Comparison of ENCODE assay signal across 8 cellular contexts in the genomic region with DNA sequence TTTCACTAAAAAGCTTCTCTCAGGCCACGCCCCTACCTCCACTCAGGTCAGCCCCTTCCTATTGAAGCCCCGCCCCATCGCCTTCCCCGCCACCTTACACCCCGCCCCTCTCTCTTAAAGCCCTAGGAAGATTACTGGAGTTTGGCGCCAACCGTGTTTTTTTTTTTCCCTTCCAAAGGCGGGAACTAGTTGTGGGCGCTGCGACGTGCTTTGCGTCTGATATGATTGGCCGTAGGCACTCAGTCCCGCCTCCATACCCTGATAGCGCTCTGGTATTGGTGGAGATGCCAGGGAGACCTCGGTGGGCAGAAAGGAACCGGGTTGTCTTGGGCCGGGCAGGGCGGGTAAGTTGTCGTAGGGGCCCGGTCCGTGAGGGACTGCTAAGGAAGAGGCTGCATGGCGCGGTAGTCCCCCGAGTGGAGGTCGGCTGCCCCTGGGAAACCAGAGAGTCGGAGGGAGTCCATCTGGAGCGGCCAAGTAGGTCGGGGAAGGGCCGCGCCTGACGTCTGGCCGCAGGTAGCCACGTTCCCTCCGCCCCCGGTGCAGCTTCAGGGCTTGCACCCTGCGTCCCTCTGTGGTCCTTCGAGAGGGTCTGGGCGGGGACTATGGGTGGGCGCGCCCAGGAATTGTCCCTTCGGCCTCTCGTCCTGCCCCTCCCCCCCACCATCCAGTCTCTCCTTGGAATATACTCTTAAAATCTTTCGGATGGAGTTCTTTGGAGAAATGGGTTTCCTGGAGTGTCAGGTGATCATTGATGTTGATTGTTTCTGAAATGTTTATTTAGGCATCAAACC. TPM values are rescaled to one million over a fixed set of nuclear protein-coding genes. Genes with fewer than 3 reads are reported as not detected.
DNase-seq lines count a peak whose midpoint lies in the region; ATAC-seq and TF ChIP-seq lines count a peak whose summit lies in the region.

TSS of gene CASP8AP2 (plus strand) at position 290 of the 794 bp plus-strand sequence.

- DNase-seq in GM12865 (ENCODE audit: low read depth) (peak; percentile 99), NCI-H1417 treated with DMSO at 0.1 percent for 48 hours (lab: John Stamatoyannopoulos, UW) (peak; percentile 97), SW480 (ENCODE audit: low spot score) (peak; percentile 96), cardiac septum (ENCODE audit: low spot score) (peak; percentile 96), pons (ENCODE audit: low spot score) (peak; percentile 98), type B pancreatic cell (ENCODE audit: extremely low spot score, unreplicated experiment) (peak; percentile 88)
- DNase-seq in activated naive CD8-positive, alpha-beta T cell treated with anti-CD3 and anti-CD28 coated beads, Interleukin-2, amount 50 U/mL, for 24 hours, result peak; percentile 92

- peak within 1 kb of the TSS; percentile 96 for H3K27ac Mint-ChIP-seq in activated naive CD8-positive, alpha-beta T cell treated with anti-CD3 and anti-CD28 coated beads, Interleukin-2, amount 50 U/mL, for 24 hours
- H3K27ac Mint-ChIP-seq in type B pancreatic cell, result peak within 1 kb of the TSS; percentile 96

- H3K4me1 Mint-ChIP-seq in activated naive CD8-positive, alpha-beta T cell treated with anti-CD3 and anti-CD28 coated beads, Interleukin-2, amount 50 U/mL, for 24 hours, result peaks cover 43% of the 10 kb centered on the region
- H3K4me1 Mint-ChIP-seq in type B pancreatic cell (ENCODE audit: unreplicated experiment), result peaks cover 9% of the 10 kb centered on the region

- peak; percentile 98 for ATAC-seq in HG02763 (IDR thresholded peaks at IDR 0.05; ENCODE audit: unreplicated experiment)
- peak; percentile 98 for ATAC-seq in activated naive CD8-positive, alpha-beta T cell treated with anti-CD3 and anti-CD28 coated beads, Interleukin-2, amount 50 U/mL, for 24 hours

- peaks cover 34% of the 10 kb centered on the region for H3K36me3 Mint-ChIP-seq in activated naive CD8-positive, alpha-beta T cell treated with anti-CD3 and anti-CD28 coated beads, Interleukin-2, amount 50 U/mL, for 24 hours (ENCODE audit: low read depth)
- peaks cover 11% of the 10 kb centered on the region for H3K36me3 Mint-ChIP-seq in type B pancreatic cell

- peak within 1 kb of the TSS; percentile 94 for H3K4me3 ChIP-seq in GM12865 (ENCODE audit: low read depth, low read length)

- TF ChIP-seq CTCF in GM12865 (IDR thresholded peaks at IDR 0.05; ENCODE audit: insufficient read depth, low read depth, low read length, missing control alignments) (no peak), type B pancreatic cell (conservative IDR thresholded peaks at IDR 0.05) (no peak)

- H3K9me3 Mint-ChIP-seq in activated naive CD8-positive, alpha-beta T cell treated with anti-CD3 and anti-CD28 coated beads, Interleukin-2, amount 50 U/mL, for 24 hours, result no peaks in the 10 kb centered on the region
- no peaks in the 10 kb centered on the region for H3K9me3 Mint-ChIP-seq in type B pancreatic cell

- peak within 1 kb of the TSS; percentile 95 for H3K4me3 Mint-ChIP-seq in activated naive CD8-positive, alpha-beta T cell treated with anti-CD3 and anti-CD28 coated beads, Interleukin-2, amount 50 U/mL, for 24 hours
- peak within 1 kb of the TSS; percentile 99 for H3K4me3 Mint-ChIP-seq in type B pancreatic cell

- intact Hi-C loops in cardiac septum (cut with DNase I), result loop anchor here (10.0 kb wide), 1 partner anchor 645 kb away; no protein-coding TSS in a partner anchor

- H3K27me3 Mint-ChIP-seq in activated naive CD8-positive, alpha-beta T cell treated with anti-CD3 and anti-CD28 coated beads, Interleukin-2, amount 50 U/mL, for 24 hours, result no peaks in the 10 kb centered on the region
- no peaks in the 10 kb centered on the region for H3K27me3 Mint-ChIP-seq in type B pancreatic cell

RNA-seq across cellular contexts. Expression of gene CASP8AP2, which starts in this region (rescaled TPM):
- total RNA-seq in cardiac septum, result 11.6 TPM
- total RNA-seq in type B pancreatic cell (ENCODE audit: low replicate concordance), result 19.0 and 29.5 TPM in 2 replicates

Comparison
In these comparisons a context has a peak if more than half of its experiments do, and no peak if none do; other contexts are left out.
1. Peak in every context shown above with its lines: DNase-seq, ATAC-seq and H3K4me3 ChIP-seq.